ENCODE assay signal across 9 cellular contexts in genomic region chr5:42952575-42952974, GRCh38.
A peak's percentile ranks its signal among the peaks of the same experiment; 100 is the strongest.
DNase-seq lines count a peak whose midpoint lies in the region; ATAC-seq and TF ChIP-seq lines count a peak whose summit lies in the region.
"Had no signal": no experiment of that assay in that cellular context is flagged by ENCODE, and none has a peak within 500 bp of the region (broad histone marks: within the 10 kb centered on the region; RNA-seq: fewer than 3 reads in every experiment).

No MANE protein-coding gene starts in this region.

- H3K9me3 ChIP-seq in BLaER1: peaks cover 11% of the 10 kb centered on the region
- H3K9me3 ChIP-seq in HEK293 (ENCODE audit: control insufficient read depth, insufficient read depth, low read depth, low read length): no peaks in the 10 kb centered on the region
- H3K9me3 ChIP-seq in neutrophil: no peaks in the 10 kb centered on the region
- H3K9me3 ChIP-seq in WERI-Rb-1 (ENCODE audit: severe bottlenecking): peaks cover 43% of the 10 kb centered on the region

- H3K36me3 ChIP-seq in BLaER1 (no peaks in the 10 kb centered on the region), HEK293 (ENCODE audit: control insufficient read depth in 2 of 2, insufficient read depth in 1 of 2, low read length in 2 of 2) (no peaks in the 10 kb centered on the region), neutrophil (no peaks in the 10 kb centered on the region), WERI-Rb-1 (no peaks in the 10 kb centered on the region)

- no peak for TF ChIP-seq CTCF in HEK293 (tag by site-specific recombination; IDR thresholded peaks at IDR 0.05)
- TF ChIP-seq CTCF in astrocyte of the spinal cord (IDR thresholded peaks at IDR 0.05; ENCODE audit: low read depth, low read length): no peak
- no peak for TF ChIP-seq CTCF in neutrophil (IDR thresholded peaks at IDR 0.05)
- no peak for TF ChIP-seq CTCF in WERI-Rb-1 (IDR thresholded peaks at IDR 0.05; ENCODE audit: low read depth, low read length)

- H3K4me3 ChIP-seq in BLaER1 (peak overlapping the region; percentile 68), HEK293 (ENCODE audit: low read depth, low read length) (no peak overlapping the region), astrocyte of the spinal cord (ENCODE audit: low read depth, low read length) (peak overlapping the region; percentile 45), neutrophil (ENCODE audit: low read depth in 1 of 2, low read length in 1 of 2) (peak overlapping the region; percentile 74 to 82), WERI-Rb-1 (ENCODE audit: low read depth, low read length) (no peak overlapping the region)

- in situ Hi-C loops in astrocyte of the spinal cord (cut with HindIII; ENCODE audit: low sequenced_read_pairs): no loop called here

- peaks cover 59% of the 10 kb centered on the region for H4K20me1 ChIP-seq in BLaER1

- CTCF ChIA-PET in HEK293 (lab: Yijun Ruan, JAX): no interaction called here

- no peak overlapping the region for H3K9ac ChIP-seq in BLaER1

- H3K27ac ChIP-seq in BLaER1: no peak overlapping the region
- H3K27ac ChIP-seq in HEK293 (ENCODE audit: extremely low read depth, low read depth, low read length): no peak overlapping the region
- peak overlapping the region; percentile 90 for H3K27ac ChIP-seq in neutrophil
- no peak overlapping the region for H3K27ac ChIP-seq in WERI-Rb-1

- H3K27me3 ChIP-seq in BLaER1 (peaks cover 70% of the 10 kb centered on the region), neutrophil (peaks cover 29% of the 10 kb centered on the region), WERI-Rb-1 (ENCODE audit: insufficient read depth, low read depth, severe bottlenecking) (peaks cover 91% of the 10 kb centered on the region)

- POLR2A ChIA-PET in HEK293 (lab: Yijun Ruan, JAX): no interaction called here

- ATAC-seq in GM21447 (IDR thresholded peaks at IDR 0.05; ENCODE audit: unreplicated experiment) (no peak), GM21529 (IDR thresholded peaks at IDR 0.05; ENCODE audit: unreplicated experiment) (no peak)

- DNase-seq in astrocyte of the spinal cord (ENCODE audit: low read depth, low spot score) (no peak), NCI-H1436 (lab: John Stamatoyannopoulos, UW) (no peak), WERI-Rb-1 (no peak)
- DNase-seq: NCI-H1436 treated with DMSO at 0.1 percent for 48 hours had no signal

- H3K4me1 ChIP-seq in BLaER1: peaks cover 31% of the 10 kb centered on the region
- H3K4me1 ChIP-seq in HEK293 (ENCODE audit: control insufficient read depth, insufficient read depth, low read length): no peaks in the 10 kb centered on the region
- peaks cover 32 to 37% of the 10 kb centered on the region in 2 experiments for H3K4me1 ChIP-seq in neutrophil (ENCODE audit: control insufficient read depth in 1 of 2, insufficient read depth in 1 of 2, low read depth in 1 of 2, low read length in 1 of 2)

- peak overlapping the region; percentile 97 for H3K4me2 ChIP-seq in BLaER1

TF ChIP-seq in HEK293, 187 proteins besides CTCF, POLR2A, EP300 and RAD21:
- TF ChIP-seq ZNF791 (tag by site-specific recombination; IDR thresholded peaks at IDR 0.05) (no peak), ZNF366 (tag by site-specific recombination; conservative IDR thresholded peaks at IDR 0.05) (peak; percentile 49; the same call in 1 of the 2 replicates)

Comparison
In these comparisons a context has a peak if more than half of its experiments do, and no peak if none do; other contexts are left out.
1. H3K4me3 ChIP-seq: peak in BLaER1 (single experiment), astrocyte of the spinal cord (single experiment) and neutrophil (2 of 2); none in HEK293 (single experiment) and WERI-Rb-1 (single experiment).